In the genomic region with DNA sequence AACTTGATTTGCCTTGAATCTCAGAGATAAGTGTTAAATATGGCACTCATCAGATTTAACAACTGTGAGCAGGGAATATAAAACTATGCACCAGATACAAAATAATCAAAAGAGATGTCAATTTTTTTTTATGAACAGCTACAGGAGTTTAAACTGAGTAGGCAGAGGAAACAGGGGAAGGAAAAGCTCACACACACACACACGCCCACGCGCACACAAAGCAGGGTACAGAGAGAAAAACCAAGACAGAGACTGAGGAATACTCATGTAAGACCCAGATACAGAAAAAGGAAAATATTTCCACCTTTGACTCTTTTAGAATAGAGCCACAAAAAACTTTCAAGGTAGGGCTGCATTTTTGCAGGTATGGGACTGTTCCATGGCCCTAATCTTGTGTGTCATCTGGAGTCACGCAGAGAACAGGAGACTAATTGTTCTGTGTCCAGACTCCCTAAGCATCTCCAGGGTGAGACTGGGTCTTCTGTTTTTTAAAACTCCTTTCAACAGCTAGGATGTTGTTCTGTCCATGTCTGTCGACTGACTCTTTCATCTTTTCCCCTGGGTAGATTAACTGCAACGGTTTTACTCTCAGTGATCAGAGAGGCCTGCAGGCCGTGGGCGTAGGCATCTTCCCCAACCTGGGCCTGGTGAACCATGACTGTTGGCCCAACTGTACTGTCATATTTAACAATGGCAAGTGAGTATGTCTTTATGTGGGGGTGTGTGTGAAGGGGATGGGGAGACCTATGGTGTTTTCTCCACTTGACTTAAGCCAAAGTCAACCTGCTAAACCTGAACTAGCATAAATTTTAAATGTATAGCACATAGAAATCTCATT, we compare ENCODE assay signal across 16 cellular contexts. TPM values are rescaled to one million over a fixed set of nuclear protein-coding genes. Genes with fewer than 3 reads are reported as not detected.
DNase-seq lines count a peak whose midpoint lies in the region; ATAC-seq lines count a peak whose summit lies in the region.
"Had no signal": no experiment of that assay in that cellular context is flagged by ENCODE, and none has a peak within 500 bp of the region (broad histone marks: within the 10 kb centered on the region; RNA-seq: fewer than 3 reads in every experiment).

No MANE protein-coding gene starts in this region.

- peak; percentile 73 to 77 for ATAC-seq in naive thymus-derived CD8-positive, alpha-beta T cell
- no peak for ATAC-seq in GM19463 (IDR thresholded peaks at IDR 0.05; ENCODE audit: unreplicated experiment)
- ATAC-seq: GM12878, HCT116, heart left ventricle, lower lobe of right lung, Panc1 had no signal

- peak; percentile 21 for DNase-seq in activated CD4-positive, alpha-beta T cell treated with anti-CD3 and anti-CD28 coated beads for 1 hour
- DNase-seq in activated CD4-positive, alpha-beta T cell treated with anti-CD3 and anti-CD28 coated beads, Interleukin-2, amount 50 U/mL, for 1 hour = no peak
- peak; percentile 4 for DNase-seq in activated T-cell treated with anti-CD3 and anti-CD28 coated beads for 24 hours (ENCODE audit: low read depth)
- peak in 4 of 10 donors; percentile 5 to 42 (median 32) for DNase-seq in naive thymus-derived CD8-positive, alpha-beta T cell
- peak; percentile 4 for DNase-seq in stimulated activated CD8-positive, alpha-beta memory T cell treated with anti-CD3 and anti-CD28 coated beads, Interleukin-4, amount 100 ng/mL, for 24 hours (ENCODE audit: low read depth)
- DNase-seq in COR-L47 (lab: John Stamatoyannopoulos, UW) = no peak
- no peak for DNase-seq in NCI-H1417 treated with DMSO at 0.1 percent for 48 hours (lab: John Stamatoyannopoulos, UW)
- DNase-seq: 8988T, DMS53, heart left ventricle, KG1, lower lobe of right lung had no signal

- H3K9me3 Mint-ChIP-seq in naive thymus-derived CD8-positive, alpha-beta T cell = no peaks in the 10 kb centered on the region

- POLR2A ChIA-PET in naive thymus-derived CD8-positive, alpha-beta T cell (lab: Charles Lee) = interaction anchor here (0.5 kb wide), 1 partner anchor 1508 kb away, joined by 3 read pairs; no protein-coding TSS in a partner anchor

- H3K27me3 Mint-ChIP-seq in naive thymus-derived CD8-positive, alpha-beta T cell = no peaks in the 10 kb centered on the region

- H3K27ac Mint-ChIP-seq in naive thymus-derived CD8-positive, alpha-beta T cell = peak overlapping the region; percentile 59 to 94 (median 86)

- H3K36me3 Mint-ChIP-seq in naive thymus-derived CD8-positive, alpha-beta T cell = no peaks in the 10 kb centered on the region

- peak overlapping the region in 9 of 10 donors; percentile 4 to 72 (median 41) for H3K4me3 Mint-ChIP-seq in naive thymus-derived CD8-positive, alpha-beta T cell

- peaks cover 21 to 46% (median 26%) of the 10 kb centered on the region in 4 donors for H3K4me1 Mint-ChIP-seq in naive thymus-derived CD8-positive, alpha-beta T cell

RNA-seq across cellular contexts. Expression of a gene that starts 23.0 kb away (rescaled TPM):
- total RNA-seq in naive thymus-derived CD8-positive, alpha-beta T cell = not detected
- not detected for polyA plus RNA-seq in naive thymus-derived CD8-positive, alpha-beta T cell
- total RNA-seq: GM12878, lower lobe of right lung had no signal

RNA-seq across cellular contexts. Expression of a gene that starts 35.1 kb away (rescaled TPM):
- 10 to 100 TPM; 26.9 to 29.4 TPM for total RNA-seq in naive thymus-derived CD8-positive, alpha-beta T cell
- polyA plus RNA-seq in naive thymus-derived CD8-positive, alpha-beta T cell = 10 to 100 TPM; 23.4 to 26.2 (median 25.3) TPM

RNA-seq across cellular contexts. Expression of a gene that starts 37.2 kb away (rescaled TPM):
- total RNA-seq in naive thymus-derived CD8-positive, alpha-beta T cell = not detected
- not detected for polyA plus RNA-seq in naive thymus-derived CD8-positive, alpha-beta T cell
- total RNA-seq: GM12878, heart left ventricle, lower lobe of right lung had no signal
- polyA plus RNA-seq: GM12878 had no signal

Comparison
In these comparisons a context has a peak if more than half of its experiments do, and no peak if none do; other contexts are left out.
1. DNase-seq: peak in activated CD4-positive, alpha-beta T cell treated with anti-CD3 and anti-CD28 coated beads for 1 hour (single experiment), activated T-cell treated with anti-CD3 and anti-CD28 coated beads for 24 hours (single experiment) and stimulated activated CD8-positive, alpha-beta memory T cell treated with anti-CD3 and anti-CD28 coated beads, Interleukin-4, amount 100 ng/mL, for 24 hours (single experiment); none in activated CD4-positive, alpha-beta T cell treated with anti-CD3 and anti-CD28 coated beads, Interleukin-2, amount 50 U/mL, for 1 hour (single experiment), COR-L47 (single experiment) and NCI-H1417 treated with DMSO at 0.1 percent for 48 hours (single experiment).